Comparison of ENCODE assay signal across 19 cellular contexts in the genomic region with DNA sequence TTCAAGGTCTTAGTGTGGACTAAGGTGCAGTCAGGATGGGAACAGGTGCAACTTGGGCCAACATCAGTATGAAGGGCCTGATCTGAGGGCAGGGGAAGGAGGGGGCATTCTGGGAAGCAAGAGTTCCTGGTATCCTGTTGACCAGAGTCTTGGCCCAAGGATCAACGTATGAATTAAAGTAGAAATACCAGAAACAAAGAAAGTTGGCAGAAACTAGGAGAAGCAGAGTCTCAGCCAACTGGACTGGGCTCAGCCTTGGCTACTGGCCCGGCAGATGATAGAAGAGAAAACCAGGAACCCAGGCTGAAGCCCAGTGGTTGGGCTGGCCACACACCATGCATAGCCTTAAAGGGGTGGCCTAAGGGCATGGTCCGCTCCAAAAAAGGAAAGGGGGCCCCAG. TPM values are rescaled to one million over a fixed set of nuclear protein-coding genes. Genes with fewer than 3 reads are reported as not detected.
"Had no signal": no experiment of that assay in that cellular context is flagged by ENCODE, and none has a peak within 500 bp of the region (broad histone marks: within the 10 kb centered on the region; RNA-seq: fewer than 3 reads in every experiment).

No MANE protein-coding gene starts in this region.

- H3K79me2 ChIP-seq: hepatocyte had no signal

- DNase-seq: activated CD4-positive, alpha-beta T cell treated with anti-CD3 and anti-CD28 coated beads for 4 hours; activated CD8-positive, alpha-beta memory T cell treated with anti-CD3 and anti-CD28 coated beads, Interleukin-2, amount 50 U/mL, for 48 hours; activated CD8-positive, alpha-beta T cell treated with anti-CD3 and anti-CD28 coated beads for 36 hours; activated naive CD8-positive, alpha-beta T cell treated with anti-CD3 and anti-CD28 coated beads, Interleukin-2, amount 10 ng/mL, durations not matched to agents 7 days and 5 days; kidney glomerular epithelial cell; lower lobe of right lung; naive thymus-derived CD8-positive, alpha-beta T cell; occipital lobe; retina; stimulated activated CD4-positive, alpha-beta T cell treated with anti-CD3 and anti-CD28 coated beads, Interleukin-15, amount 100 ng/mL, for 24 hours; stimulated activated CD4-positive, alpha-beta T cell treated with anti-CD3 and anti-CD28 coated beads, Interleukin-4, amount 100 ng/mL, for 4 hours; T-cell; T1000 had no signal

- H2AFZ ChIP-seq: hepatocyte had no signal

- H3K4me1 ChIP-seq: ascending aorta, lower lobe of right lung, tibial nerve had no signal

- ATAC-seq: activated CD8-positive, alpha-beta T cell treated with anti-CD3 and anti-CD28 coated beads for 36 hours; naive thymus-derived CD8-positive, alpha-beta T cell; T-cell had no signal

- H3K4me3 ChIP-seq: ascending aorta, hepatocyte, lower lobe of right lung, tibial nerve had no signal

- H3K9me3 ChIP-seq: lower lobe of right lung had no signal

- H3K27me3 ChIP-seq: ascending aorta, hepatocyte, tibial nerve had no signal

- H3K27ac ChIP-seq: ascending aorta, hepatocyte, lower lobe of right lung, tibial nerve had no signal

- H3K36me3 ChIP-seq: ascending aorta, lower lobe of right lung, tibial nerve had no signal

- H3K4me2 ChIP-seq: hepatocyte had no signal

RNA-seq across cellular contexts. Expression of gene CETN1, which starts 2.3 kb away (rescaled TPM):
- total RNA-seq: activated CD8-positive, alpha-beta T cell treated with anti-CD3 and anti-CD28 coated beads for 36 hours; activated naive CD8-positive, alpha-beta T cell treated with anti-CD3 and anti-CD28 coated beads, Interleukin-2, amount 10 ng/mL, durations not matched to agents 7 days and 5 days; ascending aorta; fibroblast of lung; hepatocyte; lower lobe of right lung; naive thymus-derived CD8-positive, alpha-beta T cell; occipital lobe; skeletal muscle tissue; T-cell; tibial nerve had no signal

RNA-seq across cellular contexts. Expression of gene CLUL1, which starts 14.3 kb away (rescaled TPM):
- total RNA-seq: activated CD8-positive, alpha-beta T cell treated with anti-CD3 and anti-CD28 coated beads for 36 hours; activated naive CD8-positive, alpha-beta T cell treated with anti-CD3 and anti-CD28 coated beads, Interleukin-2, amount 10 ng/mL, durations not matched to agents 7 days and 5 days; ascending aorta; fibroblast of lung; mononuclear cell had no signal
